5 cellular contexts compared by ENCODE assay signal in genomic region chr10:128361487-128361886, GRCh38.
"Had no signal": no experiment of that assay in that cellular context is flagged by ENCODE, and none has a peak within 500 bp of the region (broad histone marks: within the 10 kb centered on the region; RNA-seq: fewer than 3 reads in every experiment).

No MANE protein-coding gene starts in this region.

- H3K27ac Mint-ChIP-seq: IgD-negative memory B cell had no signal

- H3K4me3 ChIP-seq: K562 had no signal

- H3K27me3 Mint-ChIP-seq: IgD-negative memory B cell had no signal

- DNase-seq: IMR-90, KBM-7 had no signal

- H3K4me3 Mint-ChIP-seq: IgD-negative memory B cell had no signal

- H3K4me1 Mint-ChIP-seq: IgD-negative memory B cell had no signal

- H3K27ac ChIP-seq: HL-60 had no signal
